ENCODE assay signal across 16 cellular contexts in genomic region chr12:69392146-69392928, GRCh38. TPM values are rescaled to one million over a fixed set of nuclear protein-coding genes. Genes with fewer than 3 reads are reported as not detected.
DNase-seq lines count a peak whose midpoint lies in the region; ATAC-seq, FAIRE-seq and TF ChIP-seq lines count a peak whose summit lies in the region.
"Had no signal": no experiment of that assay in that cellular context is flagged by ENCODE, and none has a peak within 500 bp of the region (broad histone marks: within the 10 kb centered on the region; RNA-seq: fewer than 3 reads in every experiment).

No MANE protein-coding gene starts in this region.

- H3K27me3 Mint-ChIP-seq in H9 (ENCODE audit: low read depth), result no peaks in the 10 kb centered on the region
- H3K27me3 Mint-ChIP-seq: CD4-positive, CD25-positive, alpha-beta regulatory T cell; progenitor cell of endocrine pancreas had no signal

- H3K79me2 ChIP-seq in H9 (ENCODE audit: insufficient read depth, low read length), result no peaks in the 10 kb centered on the region

- no peak overlapping the region for H2BK15ac ChIP-seq in H9 (ENCODE audit: low read depth, low read length)

- peak; percentile 59 for ATAC-seq in GM18499 (IDR thresholded peaks at IDR 0.05; ENCODE audit: insufficient read depth, unreplicated experiment)
- peak; percentile 70 for ATAC-seq in GM19463 (IDR thresholded peaks at IDR 0.05; ENCODE audit: unreplicated experiment)
- ATAC-seq in HG03045 (IDR thresholded peaks at IDR 0.05; ENCODE audit: unreplicated experiment), result peak; percentile 80
- ATAC-seq in GM19467 (IDR thresholded peaks at IDR 0.05; ENCODE audit: unreplicated experiment), result no peak
- ATAC-seq: Right ventricle myocardium inferior had no signal

- H3K4me1 ChIP-seq in H9 (ENCODE audit: insufficient read depth, low read length), result no peaks in the 10 kb centered on the region
- H3K4me1 ChIP-seq: testis had no signal

- no peak overlapping the region for H4K91ac ChIP-seq in H9 (ENCODE audit: insufficient read length, low read depth, low read length)

- no peak overlapping the region for H2BK120ac ChIP-seq in H9 (ENCODE audit: low read depth, low read length, poor library complexity, severe bottlenecking)

- H3K27ac Mint-ChIP-seq in H9, result no peak overlapping the region
- H3K27ac Mint-ChIP-seq: CD4-positive, CD25-positive, alpha-beta regulatory T cell; progenitor cell of endocrine pancreas had no signal

- H3K4me3 ChIP-seq in bronchial epithelial cell (ENCODE audit: low read depth, low read length) (no peak overlapping the region), coronary artery (no peak overlapping the region)
- H3K4me3 ChIP-seq: lung, testis had no signal

- H3K27ac ChIP-seq in H9 (ENCODE audit: insufficient read length, low read depth, low read length), result no peak overlapping the region
- H3K27ac ChIP-seq in coronary artery, result no peak overlapping the region
- H3K27ac ChIP-seq: testis had no signal

- TF ChIP-seq CTCF in bronchial epithelial cell (IDR thresholded peaks at IDR 0.05; ENCODE audit: insufficient read depth, low read length, severe bottlenecking) (no peak), H9 (conservative IDR thresholded peaks at IDR 0.05) (no peak), coronary artery (IDR thresholded peaks at IDR 0.05) (no peak)

- DNase-seq in bronchial epithelial cell (ENCODE audit: low read depth), result peak; percentile 82
- DNase-seq in cerebellum (ENCODE audit: low spot score), result no peak
- no peak for DNase-seq in H9
- DNase-seq in coronary artery (ENCODE audit: low spot score), result no peak
- DNase-seq: activated gamma-delta T cell, NCI-H2227 treated with DMSO at 0.1 percent for 48 hours, testis had no signal

- H3K23me2 ChIP-seq in H9 (ENCODE audit: insufficient read length, low read depth, low read length, poor library complexity, severe bottlenecking), result no peaks in the 10 kb centered on the region

- no peaks in the 10 kb centered on the region for H3K4me1 Mint-ChIP-seq in H9

- H3K27me3 ChIP-seq in bronchial epithelial cell (ENCODE audit: control insufficient read depth, insufficient read depth, low read length) (no peaks in the 10 kb centered on the region), H9 (ENCODE audit: insufficient read depth, low read length) (no peaks in the 10 kb centered on the region)
- H3K27me3 ChIP-seq: testis had no signal

- H2BK12ac ChIP-seq in H9 (ENCODE audit: insufficient read length, low read depth, low read length), result no peak overlapping the region

- H3K18ac ChIP-seq in H9 (ENCODE audit: insufficient read length, low read depth, low read length), result no peak overlapping the region

- H2AK5ac ChIP-seq in H9 (ENCODE audit: insufficient read length, low read length), result no peak overlapping the region

- no peak overlapping the region for H3K4ac ChIP-seq in H9 (ENCODE audit: low read depth, low read length)

- no peak overlapping the region for H3K4me3 Mint-ChIP-seq in H9

- FAIRE-seq in bronchial epithelial cell (lab: Jason Lieb, UNC), result no peak
- FAIRE-seq: colon had no signal

- H2BK20ac ChIP-seq in H9 (ENCODE audit: low read depth, low read length, poor library complexity, severe bottlenecking), result no peak overlapping the region

- H3K36me3 Mint-ChIP-seq in H9 (ENCODE audit: insufficient read depth in 1 of 3, low read depth in 3 of 3), result peaks cover 4 to 28% (median 23%) of the 10 kb centered on the region in 3 experiments; a peak in 6 of 7 replicates

- H4K20me1 ChIP-seq in H9 (ENCODE audit: control insufficient read depth, insufficient read depth, insufficient read length), result no peaks in the 10 kb centered on the region

- H4K8ac ChIP-seq in H9 (replicated peaks; ENCODE audit: insufficient read length, low read depth, low read length), result no peak overlapping the region

- no peak overlapping the region for H2BK5ac ChIP-seq in H9 (ENCODE audit: insufficient read length, low read length)

- H3K14ac ChIP-seq in H9 (ENCODE audit: insufficient read depth, low read length), result no peak overlapping the region

- H3K23ac ChIP-seq in H9 (ENCODE audit: insufficient read length, low read depth, low read length), result no peak overlapping the region

- H3K9ac ChIP-seq in H9 (ENCODE audit: extremely low read depth, insufficient read length, low read length), result no peak overlapping the region

- H3K79me1 ChIP-seq in H9 (ENCODE audit: insufficient read depth, low read depth, low read length, poor library complexity, severe bottlenecking), result no peaks in the 10 kb centered on the region

- H3K36me3 ChIP-seq in bronchial epithelial cell (ENCODE audit: control insufficient read depth, insufficient read depth, low read length), result no peaks in the 10 kb centered on the region

- no peaks in the 10 kb centered on the region for H3K9me3 ChIP-seq in H9 (ENCODE audit: control insufficient read depth, low read depth, low read length)
- H3K9me3 ChIP-seq: testis had no signal

- H3K9me3 Mint-ChIP-seq in H9, result peaks cover 0 to under 1% of the 10 kb centered on the region in 2 experiments; a peak in 2 of 5 replicates

- H2AFZ ChIP-seq in H9 (ENCODE audit: low read length), result no peak overlapping the region

- no peak overlapping the region for H4K5ac ChIP-seq in H9 (ENCODE audit: insufficient read length, low read depth, low read length)

- no peak overlapping the region for H3K4me2 ChIP-seq in H9 (ENCODE audit: insufficient read depth, insufficient read length, low read length)

- H3K56ac ChIP-seq in H9 (ENCODE audit: insufficient read length, low read depth, low read length), result no peak overlapping the region

- no peak overlapping the region for H3T11ph ChIP-seq in H9 (ENCODE audit: low read length)

- WGBS in H9 (ENCODE audit: extremely low coverage, insufficient read length, low lambda C conversion rate), result no CpG with 5 or more reads among the region's 1 CpG

RNA-seq across cellular contexts. Expression of gene YEATS4, which starts 32.8 kb away (rescaled TPM):
- total RNA-seq in bronchial epithelial cell, result 15.4 and 32.1 TPM in 2 replicates
- total RNA-seq in cerebellum, result 30.1 TPM
- total RNA-seq in H9 (2021), result 35.6 and 37.7 TPM in 2 replicates

RNA-seq across cellular contexts. Expression of gene LYZ, which starts 44.2 kb away (rescaled TPM):
- total RNA-seq in bronchial epithelial cell (under 0.01 and 0.13 TPM in 2 replicates), cerebellum (6.4 TPM), H9 (2021) (not detected in 2 replicates)
